ENCODE assay signal across 9 cellular contexts in the genomic region with DNA sequence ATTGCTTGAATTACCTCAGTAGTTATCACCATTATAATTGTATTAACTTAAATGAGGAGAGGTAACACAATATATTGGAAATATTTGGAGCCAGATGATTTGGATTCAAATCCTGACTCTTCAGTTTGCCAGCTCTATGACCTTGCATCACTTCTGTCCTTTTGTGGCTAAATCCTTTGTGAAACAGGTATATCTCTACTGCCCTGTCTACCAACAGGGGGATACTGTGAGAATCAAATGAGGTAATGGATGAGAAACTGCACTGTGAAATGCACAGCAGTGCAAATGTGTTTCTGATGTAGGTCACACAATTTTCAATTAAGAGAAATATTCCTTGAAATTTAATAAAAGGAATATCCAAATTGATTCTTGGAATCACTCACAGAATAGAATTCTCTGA. TPM values are rescaled to one million over a fixed set of nuclear protein-coding genes. Genes with fewer than 3 reads are reported as not detected.
"Had no signal": no experiment of that assay in that cellular context is flagged by ENCODE, and none has a peak within 500 bp of the region (broad histone marks: within the 10 kb centered on the region; RNA-seq: fewer than 3 reads in every experiment).

No MANE protein-coding gene starts in this region.

- H3K4me3 ChIP-seq: GM23338, K562 had no signal

- H2AFZ ChIP-seq: GM23338 had no signal

- H3K4me2 ChIP-seq: GM23338 had no signal

- FAIRE-seq: HTR-8/SVneo, K562 had no signal

- DNase-seq: H7, HCEC 1CT, IMR-90, KG1 had no signal

- ATAC-seq: GM23338, K562 had no signal

RNA-seq across cellular contexts. Expression of gene CCDC54, which starts 58.8 kb away (rescaled TPM):
- total RNA-seq: GM23338, H4, H7, HT-29, IMR-90, K562 had no signal
- polyA plus RNA-seq: GM23338, IMR-90, K562 had no signal
